In the genomic region with DNA sequence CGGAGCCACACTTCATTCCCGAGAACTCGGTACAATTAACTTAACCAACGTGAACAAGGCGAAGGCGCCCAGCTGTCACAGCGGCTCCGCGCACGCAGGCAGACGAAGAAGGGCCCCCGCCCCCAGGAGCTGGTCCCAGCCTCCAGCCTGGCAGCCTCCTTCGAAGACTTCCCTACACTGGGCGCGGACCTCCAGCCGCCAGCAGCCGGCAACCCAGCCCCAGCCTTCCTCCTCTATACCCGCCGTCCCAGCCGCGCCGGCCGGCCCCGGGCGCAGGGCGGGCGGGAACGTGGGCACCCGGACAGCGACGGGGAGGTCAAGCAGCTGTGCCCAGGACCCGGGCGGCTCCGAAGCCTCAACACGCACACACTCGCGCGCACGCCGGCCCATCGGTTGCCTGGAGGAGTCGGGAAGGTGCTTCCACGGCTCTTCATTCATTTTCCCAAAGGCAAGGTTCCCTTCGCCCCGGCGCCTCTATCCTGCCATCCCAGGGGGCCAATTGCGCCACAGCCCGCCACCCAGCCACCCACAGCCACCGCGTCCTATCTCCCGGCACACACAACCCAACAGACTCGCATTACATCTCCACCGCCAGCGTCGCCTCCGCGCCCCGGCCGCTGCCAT, we compare ENCODE assay signal across 8 cellular contexts. TPM values are rescaled to one million over a fixed set of nuclear protein-coding genes. Genes with fewer than 3 reads are reported as not detected.
DNase-seq lines count a peak whose midpoint lies in the region; ATAC-seq and TF ChIP-seq lines count a peak whose summit lies in the region.

No MANE protein-coding gene starts in this region.

- H3K4me2 ChIP-seq in neural progenitor cell: peak overlapping the region; percentile 95

- ATAC-seq in HG02852 (IDR thresholded peaks at IDR 0.05; ENCODE audit: unreplicated experiment): no peak
- no peak for ATAC-seq in HG03378 (IDR thresholded peaks at IDR 0.05; ENCODE audit: unreplicated experiment)

- no peak overlapping the region for H3K9ac ChIP-seq in neural progenitor cell

- peak overlapping the region; percentile 92 for H3K4me3 Mint-ChIP-seq in neural progenitor cell

- H4K20me1 ChIP-seq in neural progenitor cell (ENCODE audit: low read depth): no peaks in the 10 kb centered on the region

- H3K79me2 ChIP-seq in neural progenitor cell (ENCODE audit: low read depth): no peaks in the 10 kb centered on the region

- H3K4me1 ChIP-seq in neural progenitor cell: peaks cover 14% of the 10 kb centered on the region

- peaks cover 22% of the 10 kb centered on the region for H3K27me3 Mint-ChIP-seq in neural progenitor cell (ENCODE audit: insufficient read depth, low read depth)

- peak overlapping the region; percentile 86 for H3K27ac Mint-ChIP-seq in neural progenitor cell

- H3K4me3 ChIP-seq in fibroblast of the aortic adventitia (ENCODE audit: low read depth, low read length) (peak overlapping the region; percentile 39), neural progenitor cell (peak overlapping the region; percentile 65)

- no peaks in the 10 kb centered on the region for H3K9me3 ChIP-seq in neural progenitor cell (ENCODE audit: low read depth)

- TF ChIP-seq CTCF in fibroblast of the aortic adventitia (IDR thresholded peaks at IDR 0.05; ENCODE audit: insufficient read depth, low read length) (no peak), neural progenitor cell (IDR thresholded peaks at IDR 0.05) (no peak)

- peaks cover 86% of the 10 kb centered on the region for H3K27me3 ChIP-seq in neural progenitor cell

- H3K36me3 Mint-ChIP-seq in neural progenitor cell: peaks cover 2% of the 10 kb centered on the region

- peaks cover 53% of the 10 kb centered on the region for H3K4me1 Mint-ChIP-seq in neural progenitor cell

- peak overlapping the region; percentile 91 for H2AFZ ChIP-seq in neural progenitor cell (replicated peaks)

- no peak overlapping the region for H3K27ac ChIP-seq in neural progenitor cell

- H3K36me3 ChIP-seq in neural progenitor cell: no peaks in the 10 kb centered on the region

- peaks cover 15% of the 10 kb centered on the region for H3F3A ChIP-seq in neural progenitor cell (ENCODE audit: low read depth)

- DNase-seq in GM03348 (ENCODE audit: low spot score): peak; percentile 42
- DNase-seq in SK-N-DZ (ENCODE audit: low spot score): peak; percentile 40
- DNase-seq in fibroblast of the aortic adventitia (ENCODE audit: low read depth): no peak
- DNase-seq in neural progenitor cell (ENCODE audit: low spot score): peak; percentile 62
- DNase-seq in putamen (ENCODE audit: low spot score): no peak
- DNase-seq in NCI-H2196 treated with DMSO at 0.1 percent for 48 hours (lab: John Stamatoyannopoulos, UW; ENCODE audit: unreplicated experiment): no peak

- peaks cover 2% of the 10 kb centered on the region for H3K9me3 Mint-ChIP-seq in neural progenitor cell

RNA-seq across cellular contexts. Expression of a gene that starts 1.6 kb away (rescaled TPM):
- polyA plus RNA-seq in SK-N-DZ (2014; cell fraction: cytosol; rRNA removed): 21.7 and 24.0 TPM in 2 replicates
- polyA plus RNA-seq in SK-N-DZ (2014; cell fraction: nucleus; rRNA removed): 25.8 and 46.5 TPM in 2 replicates
- total RNA-seq in fibroblast of the aortic adventitia (ENCODE audit: low replicate concordance) (2.0 and 5.6 TPM in 2 replicates), neural progenitor cell (ENCODE audit: low replicate concordance) (0.54 and 0.59 TPM in 2 replicates)

Comparison
In these comparisons a context has a peak if more than half of its experiments do, and no peak if none do; other contexts are left out.
1. DNase-seq: peak in GM03348 (single experiment), SK-N-DZ (single experiment) and neural progenitor cell (single experiment); none in fibroblast of the aortic adventitia (single experiment), putamen (single experiment) and NCI-H2196 treated with DMSO at 0.1 percent for 48 hours (single experiment).